Comparison of ENCODE assay signal across 20 cellular contexts in the genomic region with DNA sequence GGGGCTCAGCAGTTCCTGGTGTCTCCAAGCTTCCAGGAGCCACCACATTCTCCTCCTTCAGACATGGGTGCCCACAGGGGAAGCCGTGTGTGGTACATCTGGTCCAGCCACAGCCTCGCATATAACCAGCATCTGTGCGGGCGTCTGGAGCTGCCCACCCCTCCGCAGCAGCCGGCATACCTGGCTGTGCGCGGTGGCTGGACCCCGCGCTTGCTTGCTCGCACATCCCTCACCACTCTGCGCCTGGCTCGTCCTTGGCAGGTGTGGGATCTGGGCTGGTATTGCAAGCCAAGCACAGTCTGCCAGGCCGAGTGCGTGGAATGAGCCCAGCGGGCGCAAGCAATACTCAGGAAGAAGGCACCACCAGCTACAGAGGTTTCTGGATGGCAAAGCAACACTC.
A peak's percentile ranks its signal among the peaks of the same experiment; 100 is the strongest.
DNase-seq lines count a peak whose midpoint lies in the region; ATAC-seq, FAIRE-seq and TF ChIP-seq lines count a peak whose summit lies in the region.
"Had no signal": no experiment of that assay in that cellular context is flagged by ENCODE, and none has a peak within 500 bp of the region (broad histone marks: within the 10 kb centered on the region; RNA-seq: fewer than 3 reads in every experiment).

No MANE protein-coding gene starts in this region.

- H4K8ac ChIP-seq in trophoblast cell (ENCODE audit: low read depth, low read length): no peak overlapping the region

- H3K18ac ChIP-seq in trophoblast cell (ENCODE audit: low read length): no peak overlapping the region

- H2BK5ac ChIP-seq in trophoblast cell (ENCODE audit: low read depth, low read length, poor library complexity): no peak overlapping the region

- no peak overlapping the region for H3K4ac ChIP-seq in trophoblast cell (ENCODE audit: low read depth, low read length)

- H4K12ac ChIP-seq in trophoblast cell (ENCODE audit: low read depth, low read length): no peak overlapping the region

- H3K36me3 ChIP-seq in trophoblast cell (ENCODE audit: control insufficient read depth in 1 of 2, insufficient read depth in 2 of 2, low read length in 2 of 2) (no peaks in the 10 kb centered on the region), aorta (ENCODE audit: control insufficient read depth in 1 of 2, insufficient read depth in 2 of 2, low read length in 1 of 2) (no peaks in the 10 kb centered on the region)
- H3K36me3 ChIP-seq: BLaER1 treated with 17β-estradiol and CSF1 and Interleukin-3, amounts not matched to agents 10 nM and 100 nM had no signal

- H3K4me1 Mint-ChIP-seq in mesothelial cell of epicardium: peaks cover 39% of the 10 kb centered on the region
- H3K4me1 Mint-ChIP-seq: B cell had no signal

- H3K27ac Mint-ChIP-seq in mesothelial cell of epicardium: peak overlapping the region; percentile 60
- H3K27ac Mint-ChIP-seq: B cell; CD8-positive, alpha-beta T cell had no signal

- no peaks in the 10 kb centered on the region for H3K27me3 Mint-ChIP-seq in mesothelial cell of epicardium (ENCODE audit: low read depth)
- H3K27me3 Mint-ChIP-seq: B cell had no signal

- no peaks in the 10 kb centered on the region for H3K27me3 ChIP-seq in trophoblast cell (ENCODE audit: insufficient read depth, low read length)
- H3K27me3 ChIP-seq in aorta (ENCODE audit: control insufficient read depth in 1 of 2, insufficient read depth in 2 of 2, low read length in 1 of 2): peaks cover 0 to 2% of the 10 kb centered on the region in 2 donors
- H3K27me3 ChIP-seq: BLaER1 treated with 17β-estradiol and CSF1 and Interleukin-3, amounts not matched to agents 10 nM and 100 nM had no signal

- TF ChIP-seq CTCF in mesothelial cell of epicardium (IDR thresholded peaks at IDR 0.05; ENCODE audit: unreplicated experiment): no peak

- no peak overlapping the region for H3K23ac ChIP-seq in trophoblast cell (ENCODE audit: low read length)

- peaks cover 3 to 6% of the 10 kb centered on the region in 2 experiments for H3K4me1 ChIP-seq in trophoblast cell (ENCODE audit: control insufficient read depth in 1 of 2, insufficient read depth in 2 of 2, low read length in 2 of 2)
- no peaks in the 10 kb centered on the region for H3K4me1 ChIP-seq in aorta (ENCODE audit: control insufficient read depth in 1 of 2, insufficient read depth in 2 of 2, low read length in 2 of 2)
- H3K4me1 ChIP-seq: BLaER1 treated with 17β-estradiol and CSF1 and Interleukin-3, amounts not matched to agents 10 nM and 100 nM had no signal

- peaks cover 7% of the 10 kb centered on the region for H3K36me3 Mint-ChIP-seq in mesothelial cell of epicardium
- H3K36me3 Mint-ChIP-seq: CD8-positive, alpha-beta T cell had no signal

- ATAC-seq in aorta (ENCODE audit: low FRiP score): peak; percentile 45
- no peak for ATAC-seq in HG03520 (IDR thresholded peaks at IDR 0.05; ENCODE audit: unreplicated experiment)
- ATAC-seq: CD8-positive, alpha-beta T cell; GM12878 had no signal

- no peak overlapping the region for H2BK120ac ChIP-seq in trophoblast cell (ENCODE audit: insufficient read depth, low read length, poor library complexity)

- H3K4me2 ChIP-seq in trophoblast cell (ENCODE audit: low read length): no peak overlapping the region
- H3K4me2 ChIP-seq: BLaER1 treated with 17β-estradiol and CSF1 and Interleukin-3, amounts not matched to agents 10 nM and 100 nM had no signal

- no peak overlapping the region for H3K4me3 Mint-ChIP-seq in mesothelial cell of epicardium
- H3K4me3 Mint-ChIP-seq: B cell; CD8-positive, alpha-beta T cell had no signal

- H4K91ac ChIP-seq in trophoblast cell (ENCODE audit: low read depth, low read length): peak overlapping the region; percentile 8

- peak; percentile 5 for DNase-seq in UCSD-AML1 (lab: John Stamatoyannopoulos, UW; ENCODE audit: unreplicated experiment)
- no peak for DNase-seq in mesothelial cell of epicardium (ENCODE audit: low spot score in 2 of 2, unreplicated experiment in 2 of 2)
- DNase-seq in trophoblast cell: no peak
- DNase-seq in aorta: peak in 1 of 2 donors; percentile 51
- DNase-seq in RCC 7860 (ENCODE audit: low spot score): no peak
- DNase-seq in COLO668 (lab: John Stamatoyannopoulos, UW; ENCODE audit: unreplicated experiment): no peak
- DNase-seq: COR-L47, DMS 273 treated with DMSO at 0.1 percent for 48 hours, DMS53, DND-41, EL, HCEC 1CT, IMR-90 had no signal

- peak overlapping the region; percentile 35 for H2AFZ ChIP-seq in trophoblast cell (ENCODE audit: insufficient read depth, low read length, poor library complexity)

- intact Hi-C loops in aorta (cut with DNase I): no loop called here

- peaks cover 2% of the 10 kb centered on the region for H3K79me1 ChIP-seq in trophoblast cell (ENCODE audit: low read length)

- WGBS in trophoblast cell (ENCODE audit: extremely low coverage, insufficient coverage, insufficient read length): no CpG with 5 or more reads among the region's 17 CpGs
- 93 to 96% methylated on average over 17 of the region's 17 CpGs for WGBS in aorta, 2 donors

- H2BK12ac ChIP-seq in trophoblast cell (ENCODE audit: low read length): peak overlapping the region; percentile 52

- no peak overlapping the region for H3K27ac ChIP-seq in trophoblast cell (ENCODE audit: low read depth, low read length)
- H3K27ac ChIP-seq in aorta (ENCODE audit: low read depth in 1 of 2, low read length in 2 of 2): no peak overlapping the region
- H3K27ac ChIP-seq: BLaER1 treated with 17β-estradiol and CSF1 and Interleukin-3, amounts not matched to agents 10 nM and 100 nM; HL-60 had no signal

- no peak overlapping the region for H3K9ac ChIP-seq in trophoblast cell (ENCODE audit: low read length)
- H3K9ac ChIP-seq: BLaER1 treated with 17β-estradiol and CSF1 and Interleukin-3, amounts not matched to agents 10 nM and 100 nM had no signal

- H3K14ac ChIP-seq in trophoblast cell (ENCODE audit: low read length): peak overlapping the region; percentile 7

- H3K9me3 ChIP-seq in trophoblast cell (ENCODE audit: insufficient read depth, low read depth, low read length) (peaks cover 1% of the 10 kb centered on the region), aorta (ENCODE audit: control insufficient read depth, low read length) (no peaks in the 10 kb centered on the region)
- H3K9me3 ChIP-seq: BLaER1 treated with 17β-estradiol and CSF1 and Interleukin-3, amounts not matched to agents 10 nM and 100 nM had no signal

- no peaks in the 10 kb centered on the region for H3K9me3 Mint-ChIP-seq in mesothelial cell of epicardium
- H3K9me3 Mint-ChIP-seq: CD8-positive, alpha-beta T cell had no signal

- H3K79me2 ChIP-seq in trophoblast cell (ENCODE audit: control insufficient read depth, insufficient read depth, low read length, poor library complexity): no peaks in the 10 kb centered on the region

- peak overlapping the region; percentile 0 for H2AK5ac ChIP-seq in trophoblast cell (ENCODE audit: low read length)

- no peak for FAIRE-seq in RCC 7860 (lab: Jason Lieb, UNC)
- FAIRE-seq: GM12878, HTR-8/SVneo had no signal

- H3K4me3 ChIP-seq in trophoblast cell (ENCODE audit: low read depth, low read length) (no peak overlapping the region), aorta (ENCODE audit: low read length in 2 of 2) (no peak overlapping the region)
- H3K4me3 ChIP-seq: BLaER1 treated with 17β-estradiol and CSF1 and Interleukin-3, amounts not matched to agents 10 nM and 100 nM; GM12878 had no signal
